In genomic region chr9:76395381-76395780, GRCh38 we compare ENCODE assay signal across 8 cellular contexts. TPM values are rescaled to one million over a fixed set of nuclear protein-coding genes. Genes with fewer than 3 reads are reported as not detected.
DNase-seq lines count a peak whose midpoint lies in the region; ATAC-seq lines count a peak whose summit lies in the region.

No MANE protein-coding gene starts in this region.

- DNase-seq in NCI-H82 (lab: John Stamatoyannopoulos, UW) (peak; percentile 3), NCI-H82 treated with DMSO at 0.1 percent for 48 hours (lab: John Stamatoyannopoulos, UW; ENCODE audit: unreplicated experiment) (no peak), T-helper 17 cell (no peak), COR-L47 (lab: John Stamatoyannopoulos, UW) (no peak), G401 (ENCODE audit: low spot score) (no peak)
- no peak for DNase-seq in stimulated activated naive B cell treated with anti-CD40 and anti-IgM and Interleukin-4, amounts not matched to agents 10 μg/mL and 1 μg/mL and 100 μg/mL, for 72 hours

- peak overlapping the region; percentile 100 for H3K4me3 Mint-ChIP-seq in T-helper 17 cell
- peak overlapping the region; percentile 57 for H3K4me3 Mint-ChIP-seq in stimulated activated naive B cell treated with anti-CD40 and anti-IgM and Interleukin-4, amounts not matched to agents 10 μg/mL and 1 μg/mL and 100 μg/mL, for 72 hours

- H3K36me3 Mint-ChIP-seq in T-helper 17 cell (ENCODE audit: low read depth): peaks cover 2% of the 10 kb centered on the region
- peaks cover 13 to 24% of the 10 kb centered on the region in 2 donors for H3K36me3 Mint-ChIP-seq in stimulated activated naive B cell treated with anti-CD40 and anti-IgM and Interleukin-4, amounts not matched to agents 10 μg/mL and 1 μg/mL and 100 μg/mL, for 72 hours

- H3K27ac Mint-ChIP-seq in T-helper 17 cell: peak overlapping the region; percentile 98
- peak overlapping the region; percentile 74 for H3K27ac Mint-ChIP-seq in stimulated activated naive B cell treated with anti-CD40 and anti-IgM and Interleukin-4, amounts not matched to agents 10 μg/mL and 1 μg/mL and 100 μg/mL, for 72 hours

- H3K9me3 Mint-ChIP-seq in stimulated activated naive B cell treated with anti-CD40 and anti-IgM and Interleukin-4, amounts not matched to agents 10 μg/mL and 1 μg/mL and 100 μg/mL, for 72 hours: peaks cover 0 to 3% of the 10 kb centered on the region in 2 donors

- H3K27me3 Mint-ChIP-seq in T-helper 17 cell: no peaks in the 10 kb centered on the region
- H3K27me3 Mint-ChIP-seq in stimulated activated naive B cell treated with anti-CD40 and anti-IgM and Interleukin-4, amounts not matched to agents 10 μg/mL and 1 μg/mL and 100 μg/mL, for 72 hours: no peaks in the 10 kb centered on the region

- H3K9me3 ChIP-seq in T-helper 17 cell (ENCODE audit: control insufficient read depth, low read length, poor library complexity, severe bottlenecking) (no peaks in the 10 kb centered on the region), iPS-18c (ENCODE audit: control insufficient read depth, insufficient read depth, low read length) (no peaks in the 10 kb centered on the region)

- ATAC-seq in T-helper 17 cell (no peak), GM21360 (IDR thresholded peaks at IDR 0.05; ENCODE audit: unreplicated experiment) (no peak)
- ATAC-seq in stimulated activated naive B cell treated with anti-CD40 and anti-IgM and Interleukin-4, amounts not matched to agents 10 μg/mL and 1 μg/mL and 100 μg/mL, for 72 hours (replicated peaks): no peak

- peaks cover 16% of the 10 kb centered on the region for H3K4me1 Mint-ChIP-seq in T-helper 17 cell
- peaks cover 15 to 43% of the 10 kb centered on the region in 2 donors for H3K4me1 Mint-ChIP-seq in stimulated activated naive B cell treated with anti-CD40 and anti-IgM and Interleukin-4, amounts not matched to agents 10 μg/mL and 1 μg/mL and 100 μg/mL, for 72 hours

- peak overlapping the region; percentile 75; the same call in 1 of the 2 replicates for H3K4me3 ChIP-seq in iPS-18c (ENCODE audit: insufficient read depth, low read depth, low read length)

- in situ Hi-C loops in G401 (cut with HindIII; ENCODE audit: low sequenced_read_pairs): no loop called here

RNA-seq across cellular contexts. Expression of gene RFK, which starts 1.2 kb away (rescaled TPM):
- 1 to 10 TPM; 8.9 to 9.8 TPM for total RNA-seq in T-helper 17 cell
- 57.6 and 62.2 TPM in 2 replicates for total RNA-seq in G401 (2014; rRNA removed; shearing (Covaris generic))
